20 cellular contexts compared by ENCODE assay signal in genomic region chrX:23660766-23661132, GRCh38. TPM values are rescaled to one million over a fixed set of nuclear protein-coding genes. Genes with fewer than 3 reads are reported as not detected.
DNase-seq lines count a peak whose midpoint lies in the region; ATAC-seq and TF ChIP-seq lines count a peak whose summit lies in the region.
"Had no signal": no experiment of that assay in that cellular context is flagged by ENCODE, and none has a peak within 500 bp of the region (broad histone marks: within the 10 kb centered on the region; RNA-seq: fewer than 3 reads in every experiment).

No MANE protein-coding gene starts in this region.

- DNase-seq in GM23338 (ENCODE audit: low spot score) (no peak), NT2/D1 (ENCODE audit: low read depth, low spot score) (no peak), hepatocyte (ENCODE audit: low spot score) (no peak), trophoblast cell (peak in 1 of 2 donors; percentile 26), SIG-M5 treated with dmso at 0.1 percent for 504 hours (lab: John Stamatoyannopoulos, UW; ENCODE audit: unreplicated experiment) (no peak), smooth muscle cell (lab: John Stamatoyannopoulos, UW; ENCODE audit: unreplicated experiment) (no peak), NCI-H1105 (lab: John Stamatoyannopoulos, UW) (no peak)
- DNase-seq: CD8-positive, alpha-beta T cell; H7; MM.1S; NCI-H1092; NCI-H1694; NCI-H510A; NCI-H774; PC-3; SIG-M5 had no signal

- no peak overlapping the region for H3K4me3 Mint-ChIP-seq in GM23338
- H3K4me3 Mint-ChIP-seq: CD8-positive, alpha-beta T cell had no signal

- peak overlapping the region; percentile 1 for H3K9ac ChIP-seq in NT2/D1 (ENCODE audit: insufficient read length, low read depth)
- H3K9ac ChIP-seq in trophoblast cell (ENCODE audit: low read length): no peak overlapping the region
- H3K9ac ChIP-seq in smooth muscle cell (ENCODE audit: low read depth): no peak overlapping the region
- H3K9ac ChIP-seq: BLaER1 treated with 17β-estradiol and CSF1 and Interleukin-3, amounts not matched to agents 10 nM and 100 nM had no signal

- H4K20me1 ChIP-seq in GM23338 (replicated peaks; ENCODE audit: insufficient read depth): no peaks in the 10 kb centered on the region
- H4K20me1 ChIP-seq in hepatocyte (ENCODE audit: insufficient read depth, poor library complexity, severe bottlenecking): no peaks in the 10 kb centered on the region
- no peaks in the 10 kb centered on the region for H4K20me1 ChIP-seq in smooth muscle cell (ENCODE audit: low read depth)
- H4K20me1 ChIP-seq: BLaER1 treated with 17β-estradiol and CSF1 and Interleukin-3, amounts not matched to agents 10 nM and 100 nM had no signal

- no peak overlapping the region for H3K14ac ChIP-seq in trophoblast cell (ENCODE audit: low read length)

- H3K27ac Mint-ChIP-seq in GM23338: peak overlapping the region; percentile 88; the same call in 1 of the 2 replicates
- H3K27ac Mint-ChIP-seq: CD8-positive, alpha-beta T cell had no signal

- peak overlapping the region; percentile 72 for H3K27ac ChIP-seq in GM23338 (ENCODE audit: low read depth)
- H3K27ac ChIP-seq in hepatocyte: peak overlapping the region; percentile 59
- peak overlapping the region; percentile 74 for H3K27ac ChIP-seq in trophoblast cell (ENCODE audit: low read depth, low read length)
- H3K27ac ChIP-seq in smooth muscle cell (ENCODE audit: low read depth): no peak overlapping the region
- H3K27ac ChIP-seq: A549; BLaER1 treated with 17β-estradiol and CSF1 and Interleukin-3, amounts not matched to agents 10 nM and 100 nM; RWPE1 had no signal

- no peak overlapping the region for H3K4me3 ChIP-seq in GM23338
- H3K4me3 ChIP-seq in NT2/D1 (ENCODE audit: insufficient read length, low read depth): no peak overlapping the region
- no peak overlapping the region for H3K4me3 ChIP-seq in hepatocyte
- H3K4me3 ChIP-seq in trophoblast cell (ENCODE audit: low read depth, low read length): no peak overlapping the region
- H3K4me3 ChIP-seq in smooth muscle cell: no peak overlapping the region
- H3K4me3 ChIP-seq: A549; BLaER1 treated with 17β-estradiol and CSF1 and Interleukin-3, amounts not matched to agents 10 nM and 100 nM had no signal

- H3K9me3 ChIP-seq in NT2/D1 (ENCODE audit: insufficient read depth, low read length) (no peaks in the 10 kb centered on the region; the same call in 1 of the 2 replicates), hepatocyte (ENCODE audit: low read depth) (no peaks in the 10 kb centered on the region), trophoblast cell (ENCODE audit: insufficient read depth, low read depth, low read length) (no peaks in the 10 kb centered on the region), smooth muscle cell (replicated peaks; ENCODE audit: low read depth) (no peaks in the 10 kb centered on the region)
- H3K9me3 ChIP-seq: A549; BLaER1 treated with 17β-estradiol and CSF1 and Interleukin-3, amounts not matched to agents 10 nM and 100 nM had no signal

- H3K9me2 ChIP-seq in GM23338 (ENCODE audit: insufficient read depth) (0 out of 2 replicates have a peak, but pooled peaks cover 5% of the 10 kb centered on the region), hepatocyte (replicated peaks; ENCODE audit: insufficient read depth) (no peaks in the 10 kb centered on the region)

- 88% methylated on average over 2 of the region's 2 CpGs for WGBS in hepatocyte (ENCODE audit: low lambda C conversion rate, missing lambda C conversion rate)
- no CpG with 5 or more reads among the region's 2 CpGs for WGBS in trophoblast cell (ENCODE audit: extremely low coverage, insufficient coverage, insufficient read length)
- WGBS in smooth muscle cell (ENCODE audit: low lambda C conversion rate): 95% methylated on average over 2 of the region's 2 CpGs

- H3K4ac ChIP-seq in trophoblast cell (ENCODE audit: low read depth, low read length): no peak overlapping the region

- H2BK5ac ChIP-seq in trophoblast cell (ENCODE audit: low read depth, low read length, poor library complexity): no peak overlapping the region

- H3K23ac ChIP-seq in trophoblast cell (ENCODE audit: low read length): no peak overlapping the region

- no peaks in the 10 kb centered on the region for H3K27me3 Mint-ChIP-seq in GM23338 (ENCODE audit: insufficient read depth, low read depth, poor library complexity)
- H3K27me3 Mint-ChIP-seq: IgD-negative memory B cell had no signal

- H3K9me3 Mint-ChIP-seq in GM23338: no peaks in the 10 kb centered on the region
- H3K9me3 Mint-ChIP-seq: CD8-positive, alpha-beta T cell; IgD-negative memory B cell had no signal

- ATAC-seq in GM23338: peak; percentile 59
- ATAC-seq: A549; CD8-positive, alpha-beta T cell; PC-3 had no signal

- peak overlapping the region; percentile 63 for H2BK120ac ChIP-seq in trophoblast cell (ENCODE audit: insufficient read depth, low read length, poor library complexity)

- no peak overlapping the region for H4K12ac ChIP-seq in trophoblast cell (ENCODE audit: low read depth, low read length)

- H4K91ac ChIP-seq in trophoblast cell (ENCODE audit: low read depth, low read length): peak overlapping the region; percentile 76

- H2AK5ac ChIP-seq in trophoblast cell (ENCODE audit: low read length): no peak overlapping the region

- H3K79me2 ChIP-seq in GM23338 (replicated peaks; ENCODE audit: insufficient read depth): no peaks in the 10 kb centered on the region
- H3K79me2 ChIP-seq in hepatocyte: no peaks in the 10 kb centered on the region
- H3K79me2 ChIP-seq in trophoblast cell (ENCODE audit: control insufficient read depth, insufficient read depth, low read length, poor library complexity): no peaks in the 10 kb centered on the region
- no peaks in the 10 kb centered on the region for H3K79me2 ChIP-seq in smooth muscle cell (ENCODE audit: low read depth)

- peak overlapping the region; percentile 68 for H2BK12ac ChIP-seq in trophoblast cell (ENCODE audit: low read length)

- peak overlapping the region; percentile 82 for H4K8ac ChIP-seq in trophoblast cell (ENCODE audit: low read depth, low read length)

- TF ChIP-seq CTCF in GM23338 (conservative IDR thresholded peaks at IDR 0.05; ENCODE audit: low read depth in 2 of 2): no peak
- no peak for TF ChIP-seq CTCF in hepatocyte (IDR thresholded peaks at IDR 0.05; ENCODE audit: poor library complexity)
- TF ChIP-seq CTCF in smooth muscle cell (IDR thresholded peaks at IDR 0.05; ENCODE audit: borderline replicate concordance, insufficient read depth, poor library complexity, severe bottlenecking): no peak

- peaks cover 5% of the 10 kb centered on the region for H3K79me1 ChIP-seq in trophoblast cell (ENCODE audit: low read length)

- H2AFZ ChIP-seq in GM23338: no peak overlapping the region
- H2AFZ ChIP-seq in hepatocyte: no peak overlapping the region
- H2AFZ ChIP-seq in trophoblast cell (ENCODE audit: insufficient read depth, low read length, poor library complexity): no peak overlapping the region
- no peak overlapping the region for H2AFZ ChIP-seq in smooth muscle cell (ENCODE audit: low read depth)

- H3K36me3 ChIP-seq in GM23338 (ENCODE audit: insufficient read depth) (no peaks in the 10 kb centered on the region), NT2/D1 (ENCODE audit: insufficient read depth, insufficient read length, low read length) (no peaks in the 10 kb centered on the region), hepatocyte (replicated peaks; ENCODE audit: insufficient read depth, low read depth) (no peaks in the 10 kb centered on the region), trophoblast cell (ENCODE audit: control insufficient read depth in 1 of 2, insufficient read depth in 2 of 2, low read length in 2 of 2) (no peaks in the 10 kb centered on the region), smooth muscle cell (ENCODE audit: low read depth) (no peaks in the 10 kb centered on the region)
- H3K36me3 ChIP-seq: BLaER1 treated with 17β-estradiol and CSF1 and Interleukin-3, amounts not matched to agents 10 nM and 100 nM had no signal

- H3K36me3 Mint-ChIP-seq in GM23338 (ENCODE audit: low read depth): peaks cover 5% of the 10 kb centered on the region; the same call in 2 of the 3 replicates
- H3K36me3 Mint-ChIP-seq: CD8-positive, alpha-beta T cell; IgD-negative memory B cell had no signal

- H3K18ac ChIP-seq in trophoblast cell (ENCODE audit: low read length): no peak overlapping the region

- H3K4me2 ChIP-seq in GM23338 (no peak overlapping the region), hepatocyte (no peak overlapping the region), trophoblast cell (ENCODE audit: low read length) (no peak overlapping the region), smooth muscle cell (no peak overlapping the region)
- H3K4me2 ChIP-seq: A549; BLaER1 treated with 17β-estradiol and CSF1 and Interleukin-3, amounts not matched to agents 10 nM and 100 nM had no signal

- H3K4me1 Mint-ChIP-seq in GM23338: peaks cover 21% of the 10 kb centered on the region

- H3K4me1 ChIP-seq in GM23338 (ENCODE audit: insufficient read depth) (peaks cover 3% of the 10 kb centered on the region; the same call in 1 of the 2 replicates), NT2/D1 (ENCODE audit: insufficient read depth, insufficient read length) (peaks cover 5% of the 10 kb centered on the region), hepatocyte (ENCODE audit: insufficient read depth) (peaks cover 18% of the 10 kb centered on the region), trophoblast cell (ENCODE audit: control insufficient read depth in 1 of 2, insufficient read depth in 2 of 2, low read length in 2 of 2) (peaks cover 6 to 11% of the 10 kb centered on the region in 2 experiments), smooth muscle cell (ENCODE audit: low read depth) (no peaks in the 10 kb centered on the region)
- H3K4me1 ChIP-seq: A549; BLaER1 treated with 17β-estradiol and CSF1 and Interleukin-3, amounts not matched to agents 10 nM and 100 nM had no signal

- H3F3A ChIP-seq in GM23338 (replicated peaks; ENCODE audit: low read depth) (no peaks in the 10 kb centered on the region), smooth muscle cell (ENCODE audit: low read depth) (no peaks in the 10 kb centered on the region)

- no peaks in the 10 kb centered on the region for H3K27me3 ChIP-seq in GM23338 (ENCODE audit: insufficient read depth)
- no peaks in the 10 kb centered on the region for H3K27me3 ChIP-seq in NT2/D1 (ENCODE audit: insufficient read depth, insufficient read length)
- no peaks in the 10 kb centered on the region for H3K27me3 ChIP-seq in hepatocyte
- no peaks in the 10 kb centered on the region for H3K27me3 ChIP-seq in trophoblast cell (ENCODE audit: insufficient read depth, low read length)
- no peaks in the 10 kb centered on the region for H3K27me3 ChIP-seq in smooth muscle cell (ENCODE audit: low read depth)
- H3K27me3 ChIP-seq: BLaER1 treated with 17β-estradiol and CSF1 and Interleukin-3, amounts not matched to agents 10 nM and 100 nM had no signal

RNA-seq across cellular contexts. Expression of gene PRDX4, which starts 6.5 kb away (rescaled TPM):
- 101 and 139 TPM in 2 replicates for total RNA-seq in GM23338 (2014; rRNA removed; shearing (Covaris generic))
- polyA plus RNA-seq in GM23338 (2016; fragmentation: Nextera tagmentation; extraction: Ambion mirVana): 101 and 103 TPM in 2 replicates
- total RNA-seq in hepatocyte: 601 and 649 TPM in 2 replicates
- polyA plus RNA-seq in hepatocyte: 841 and 910 TPM in 2 replicates
- 182 and 193 TPM in 2 replicates for polyA plus RNA-seq in trophoblast cell (2013)
- 768 and 853 TPM in 2 replicates for total RNA-seq in smooth muscle cell
- polyA plus RNA-seq in smooth muscle cell: 731 and 868 TPM in 2 replicates
